ENCODE assay signal across 17 cellular contexts in genomic region chr2:121527009-121527682, GRCh38. TPM values are rescaled to one million over a fixed set of nuclear protein-coding genes. Genes with fewer than 3 reads are reported as not detected.
DNase-seq lines count a peak whose midpoint lies in the region; ATAC-seq, FAIRE-seq and TF ChIP-seq lines count a peak whose summit lies in the region.
"Had no signal": no experiment of that assay in that cellular context is flagged by ENCODE, and none has a peak within 500 bp of the region (broad histone marks: within the 10 kb centered on the region; RNA-seq: fewer than 3 reads in every experiment).

No MANE protein-coding gene starts in this region.

- intact Hi-C loops in activated CD8-positive, alpha-beta T cell treated with anti-CD3 and anti-CD28 coated beads for 36 hours (cut with micrococcal nuclease): loop anchor here (10.0 kb wide), 1 partner anchor 112 kb away; no protein-coding TSS in a partner anchor
- intact Hi-C loops in HepG2 (cut with micrococcal nuclease; ENCODE audit: unreplicated experiment): no loop called here

- DNase-seq in activated CD8-positive, alpha-beta T cell treated with anti-CD3 and anti-CD28 coated beads for 36 hours: peak; percentile 77
- no peak for DNase-seq in activated CD8-positive, alpha-beta T cell treated with anti-CD3 and anti-CD28 coated beads, Interleukin-2, amount 10 ng/mL, durations not matched to agents 7 days and 5 days
- DNase-seq in HepG2 (ENCODE audit: low spot score) (no peak), endodermal cell (no peak), midbrain (lab: John Stamatoyannopoulos, UW) (no peak), right atrium auricular region (ENCODE audit: low spot score) (no peak)
- DNase-seq in stimulated activated CD8-positive, alpha-beta memory T cell treated with anti-CD3 and anti-CD28 coated beads, Interleukin-15, amount 100 ng/mL, for 48 hours (ENCODE audit: low read depth in 2 of 2): peak; percentile 40 to 56
- DNase-seq: amygdala, DND-41, H9, hippocampal formation, mesenchymal stem cell, NCI-H774 had no signal

- no peak overlapping the region for H2AFZ ChIP-seq in HepG2 (ENCODE audit: low read length)

- CTCF ChIA-PET in activated CD8-positive, alpha-beta T cell treated with anti-CD3 and anti-CD28 coated beads for 36 hours (lab: Charles Lee): no interaction called here
- CTCF ChIA-PET in activated CD8-positive, alpha-beta T cell treated with anti-CD3 and anti-CD28 coated beads, Interleukin-2, amount 10 ng/mL, durations not matched to agents 7 days and 5 days (lab: Charles Lee): no interaction called here
- CTCF ChIA-PET in HepG2 (lab: Yijun Ruan, JAX; ENCODE audit: low intra/inter-chr PET ratio, low total read pairs): no interaction called here

- H4K20me1 ChIP-seq in HepG2 (ENCODE audit: insufficient read depth, low read length): peaks cover 14% of the 10 kb centered on the region; the same call in 1 of the 2 replicates

- H3K27ac ChIP-seq in HepG2 (ENCODE audit: extremely low read length, insufficient read depth, low read length): no peak overlapping the region
- no peak overlapping the region for H3K27ac ChIP-seq in endodermal cell (ENCODE audit: low read depth, low read length)
- H3K27ac ChIP-seq in right atrium auricular region: no peak overlapping the region
- H3K27ac ChIP-seq: SJCRH30 had no signal

- no peaks in the 10 kb centered on the region for H3K9me3 ChIP-seq in HepG2 (ENCODE audit: low read length)
- no peaks in the 10 kb centered on the region for H3K9me3 ChIP-seq in endodermal cell (ENCODE audit: control insufficient read depth, low read length)
- H3K9me3 ChIP-seq in right atrium auricular region: no peaks in the 10 kb centered on the region
- H3K9me3 ChIP-seq: SJCRH30 had no signal

- H3K79me2 ChIP-seq in HepG2 (ENCODE audit: insufficient read depth, low read length): peaks cover 33% of the 10 kb centered on the region

- POLR2A ChIA-PET in activated CD8-positive, alpha-beta T cell treated with anti-CD3 and anti-CD28 coated beads for 36 hours (lab: Charles Lee): interaction anchor here (1.4 to 1.5 kb wide), 3 partner anchors 121 to 172 kb away, joined by 3 read pairs; partner anchors contain the start of gene CLASP1
- POLR2A ChIA-PET in activated CD8-positive, alpha-beta T cell treated with anti-CD3 and anti-CD28 coated beads, Interleukin-2, amount 10 ng/mL, durations not matched to agents 7 days and 5 days (lab: Charles Lee): interaction anchor here (0.6 kb wide), 1 partner anchor 205 kb away, joined by 3 read pairs; no protein-coding TSS in a partner anchor
- POLR2A ChIA-PET in HepG2 (lab: Yijun Ruan, JAX): no interaction called here

- H3K36me3 Mint-ChIP-seq in activated CD8-positive, alpha-beta T cell treated with anti-CD3 and anti-CD28 coated beads for 36 hours (ENCODE audit: low read depth): peaks cover 46% of the 10 kb centered on the region
- H3K36me3 Mint-ChIP-seq in activated CD8-positive, alpha-beta T cell treated with anti-CD3 and anti-CD28 coated beads, Interleukin-2, amount 10 ng/mL, durations not matched to agents 7 days and 5 days (ENCODE audit: low read depth): peaks cover 41% of the 10 kb centered on the region
- peaks cover 3% of the 10 kb centered on the region for H3K36me3 Mint-ChIP-seq in activated naive CD4-positive, alpha-beta T cell treated with anti-CD3 and anti-CD28 coated beads, Interleukin-2, amount 50 U/mL, for 24 hours
- H3K36me3 Mint-ChIP-seq in endodermal cell (ENCODE audit: low read depth): peaks cover 42% of the 10 kb centered on the region

- H3K27ac Mint-ChIP-seq in activated CD8-positive, alpha-beta T cell treated with anti-CD3 and anti-CD28 coated beads for 36 hours: peak overlapping the region; percentile 75
- H3K27ac Mint-ChIP-seq in activated CD8-positive, alpha-beta T cell treated with anti-CD3 and anti-CD28 coated beads, Interleukin-2, amount 10 ng/mL, durations not matched to agents 7 days and 5 days: no peak overlapping the region
- peak overlapping the region; percentile 66 for H3K27ac Mint-ChIP-seq in activated naive CD4-positive, alpha-beta T cell treated with anti-CD3 and anti-CD28 coated beads, Interleukin-2, amount 50 U/mL, for 24 hours
- no peak overlapping the region for H3K27ac Mint-ChIP-seq in endodermal cell
- H3K27ac Mint-ChIP-seq: H9 had no signal

- no peak for TF ChIP-seq POLR2A in HepG2 (IDR thresholded peaks at IDR 0.05; ENCODE audit: insufficient read depth in 1 of 2, low read depth in 2 of 2, low read length in 2 of 2)

- peaks cover 51% of the 10 kb centered on the region for H3K4me1 Mint-ChIP-seq in activated CD8-positive, alpha-beta T cell treated with anti-CD3 and anti-CD28 coated beads for 36 hours (ENCODE audit: low read depth)
- peaks cover 51% of the 10 kb centered on the region for H3K4me1 Mint-ChIP-seq in activated CD8-positive, alpha-beta T cell treated with anti-CD3 and anti-CD28 coated beads, Interleukin-2, amount 10 ng/mL, durations not matched to agents 7 days and 5 days (ENCODE audit: low read depth)
- H3K4me1 Mint-ChIP-seq in activated naive CD4-positive, alpha-beta T cell treated with anti-CD3 and anti-CD28 coated beads, Interleukin-2, amount 50 U/mL, for 24 hours: peaks cover 34% of the 10 kb centered on the region
- H3K4me1 Mint-ChIP-seq in endodermal cell: peaks cover 35% of the 10 kb centered on the region

- H3K27me3 ChIP-seq in HepG2 (ENCODE audit: control insufficient read depth in 1 of 2, insufficient read depth in 2 of 2, low read length in 2 of 2): no peaks in the 10 kb centered on the region
- no peaks in the 10 kb centered on the region for H3K27me3 ChIP-seq in endodermal cell (ENCODE audit: control insufficient read depth, insufficient read depth, low read length, poor library complexity, severe bottlenecking)
- H3K27me3 ChIP-seq in right atrium auricular region: no peaks in the 10 kb centered on the region
- H3K27me3 ChIP-seq: SJCRH30 had no signal

- FAIRE-seq in HepG2 (lab: Jason Lieb, UNC): no peak
- FAIRE-seq: GM12892 had no signal

- H3K4me1 ChIP-seq in HepG2 (ENCODE audit: insufficient read depth, low read length) (peaks cover 39% of the 10 kb centered on the region), endodermal cell (ENCODE audit: control insufficient read depth, insufficient read depth, low read length) (peaks cover 8% of the 10 kb centered on the region), right atrium auricular region (peaks cover 0 to 67% of the 10 kb centered on the region in 2 donors)

- no TSS peak for BruUV-seq in HepG2 (replicated peaks; lab: Mats Ljungman, UMichigan)

- no peak for TF ChIP-seq RAD21 in HepG2 (CRISPR knock-in tag; IDR thresholded peaks at IDR 0.05)

- peak overlapping the region; percentile 5 for H3K4me3 Mint-ChIP-seq in activated CD8-positive, alpha-beta T cell treated with anti-CD3 and anti-CD28 coated beads for 36 hours
- no peak overlapping the region for H3K4me3 Mint-ChIP-seq in activated CD8-positive, alpha-beta T cell treated with anti-CD3 and anti-CD28 coated beads, Interleukin-2, amount 10 ng/mL, durations not matched to agents 7 days and 5 days
- H3K4me3 Mint-ChIP-seq in activated naive CD4-positive, alpha-beta T cell treated with anti-CD3 and anti-CD28 coated beads, Interleukin-2, amount 50 U/mL, for 24 hours: peak overlapping the region; percentile 13
- H3K4me3 Mint-ChIP-seq in endodermal cell: no peak overlapping the region
- H3K4me3 Mint-ChIP-seq: H9 had no signal

- H3K36me3 ChIP-seq in HepG2 (replicated peaks in 1 of 2; ENCODE audit: control insufficient read depth in 1 of 2, insufficient read depth in 2 of 2, low read length in 2 of 2): peaks cover 13 to 47% of the 10 kb centered on the region in 2 experiments
- H3K36me3 ChIP-seq in endodermal cell (ENCODE audit: control insufficient read depth, insufficient read depth, low read length): peaks cover 49% of the 10 kb centered on the region
- no peaks in the 10 kb centered on the region for H3K36me3 ChIP-seq in right atrium auricular region

- H3K4me3 ChIP-seq in HepG2 (replicated peaks in 1 of 3; ENCODE audit: insufficient read depth in 1 of 3, low read depth in 2 of 3, low read length in 3 of 3) (no peak overlapping the region), endodermal cell (ENCODE audit: low read length) (no peak overlapping the region), right atrium auricular region (no peak overlapping the region)
- H3K4me3 ChIP-seq: SJCRH30 had no signal

- no peak for TF ChIP-seq CTCF in activated CD8-positive, alpha-beta T cell treated with anti-CD3 and anti-CD28 coated beads for 36 hours (IDR thresholded peaks at IDR 0.05)
- TF ChIP-seq CTCF in HepG2 (CRISPR knock-in tag; IDR thresholded peaks at IDR 0.05): no peak
- TF ChIP-seq CTCF in endodermal cell (conservative IDR thresholded peaks at IDR 0.05): no peak
- no peak for TF ChIP-seq CTCF in right atrium auricular region (IDR thresholded peaks at IDR 0.05)

- in situ Hi-C loops in HepG2 (cut with HindIII; ENCODE audit: extremely low pct_ligation_motif_present, low pct_unique_long_range_greater_than_20kb): no loop called here

- no peaks in the 10 kb centered on the region for H3K27me3 Mint-ChIP-seq in activated CD8-positive, alpha-beta T cell treated with anti-CD3 and anti-CD28 coated beads for 36 hours
- H3K27me3 Mint-ChIP-seq in activated CD8-positive, alpha-beta T cell treated with anti-CD3 and anti-CD28 coated beads, Interleukin-2, amount 10 ng/mL, durations not matched to agents 7 days and 5 days (ENCODE audit: low read depth): no peaks in the 10 kb centered on the region
- H3K27me3 Mint-ChIP-seq in activated naive CD4-positive, alpha-beta T cell treated with anti-CD3 and anti-CD28 coated beads, Interleukin-2, amount 50 U/mL, for 24 hours: no peaks in the 10 kb centered on the region
- H3K27me3 Mint-ChIP-seq in endodermal cell (ENCODE audit: insufficient read depth): no peaks in the 10 kb centered on the region

- no peak for TF ChIP-seq EP300 in HepG2 (IDR thresholded peaks at IDR 0.05; ENCODE audit: low read depth in 2 of 2, low read length in 2 of 2)
- no peak for TF ChIP-seq EP300 in HepG2 (CRISPR knock-in tag; IDR thresholded peaks at IDR 0.05; ENCODE audit: borderline replicate concordance)

- H3K9ac ChIP-seq in HepG2 (ENCODE audit: insufficient read depth, low read depth, low read length): no peak overlapping the region
- H3K9ac ChIP-seq in endodermal cell (ENCODE audit: extremely low read depth, low read length, poor library complexity, severe bottlenecking): no peak overlapping the region

- WGBS in HepG2 (ENCODE audit: low lambda C conversion rate): 92% methylated on average over 3 of the region's 3 CpGs
- WGBS in endodermal cell (ENCODE audit: insufficient coverage in 1 of 2, insufficient read length in 1 of 2), 2 experiments: 90 to 94% methylated on average over 2 to 3 of the region's 3 CpGs

- no peak overlapping the region for H3K4me2 ChIP-seq in HepG2 (ENCODE audit: low read depth, low read length)

- peak; percentile 24 for ATAC-seq in activated CD8-positive, alpha-beta T cell treated with anti-CD3 and anti-CD28 coated beads for 36 hours
- ATAC-seq in activated CD8-positive, alpha-beta T cell treated with anti-CD3 and anti-CD28 coated beads, Interleukin-2, amount 10 ng/mL, durations not matched to agents 7 days and 5 days: no peak
- no peak for ATAC-seq in HepG2

- H3K9me3 Mint-ChIP-seq in activated CD8-positive, alpha-beta T cell treated with anti-CD3 and anti-CD28 coated beads for 36 hours: peaks cover 3% of the 10 kb centered on the region
- H3K9me3 Mint-ChIP-seq in activated CD8-positive, alpha-beta T cell treated with anti-CD3 and anti-CD28 coated beads, Interleukin-2, amount 10 ng/mL, durations not matched to agents 7 days and 5 days (ENCODE audit: insufficient read depth): no peaks in the 10 kb centered on the region
- H3K9me3 Mint-ChIP-seq in activated naive CD4-positive, alpha-beta T cell treated with anti-CD3 and anti-CD28 coated beads, Interleukin-2, amount 50 U/mL, for 24 hours: no peaks in the 10 kb centered on the region
- no peaks in the 10 kb centered on the region for H3K9me3 Mint-ChIP-seq in endodermal cell
- H3K9me3 Mint-ChIP-seq: H9 had no signal

RNA-seq across cellular contexts. Expression of gene RNU4ATAC, which starts 3.5 kb away (rescaled TPM):
- total RNA-seq in activated CD8-positive, alpha-beta T cell treated with anti-CD3 and anti-CD28 coated beads for 36 hours: not detected
- not detected for total RNA-seq in activated CD8-positive, alpha-beta T cell treated with anti-CD3 and anti-CD28 coated beads, Interleukin-2, amount 10 ng/mL, durations not matched to agents 7 days and 5 days
- 71.4 TPM in 1 of 2 replicates, not detected in the other for total RNA-seq in HepG2 (2016; rRNA removed; fragmentation: Illumina TruSeq; extraction: Trizol)
- total RNA-seq in HepG2 (2016; cell fraction: cytosol; rRNA removed; fragmentation: Illumina TruSeq; extraction: Trizol; ENCODE audit: low read depth): 442 and 693 TPM in 2 replicates
- total RNA-seq in HepG2 (2016; cell fraction: insoluble cytoplasmic fraction; rRNA removed; fragmentation: Illumina TruSeq; extraction: Trizol): 77.2 and 91.6 TPM in 2 replicates
- total RNA-seq in HepG2 (2016; cell fraction: membrane; rRNA removed; fragmentation: Illumina TruSeq; extraction: Trizol): 112 TPM in 1 of 2 replicates, not detected in the other
- 335 and 346 TPM in 2 replicates for total RNA-seq in HepG2 (2016; cell fraction: nucleus; rRNA removed; fragmentation: Illumina TruSeq; extraction: Trizol)
- not detected in 2 replicates for polyA plus RNA-seq in HepG2 (2011; rRNA removed)
- not detected in 2 replicates for polyA plus RNA-seq in HepG2 (2011; cell fraction: cytosol; rRNA removed)
- not detected in 2 replicates for polyA plus RNA-seq in HepG2 (2011; cell fraction: nucleus; rRNA removed)
- not detected in 2 replicates for polyA plus RNA-seq in HepG2 (2012)
- not detected in 2 replicates for polyA plus RNA-seq in HepG2 (2016; cell fraction: cytosol; fragmentation: Illumina TruSeq; extraction: Trizol; ENCODE audit: low read depth)
- not detected in 2 replicates for polyA plus RNA-seq in HepG2 (2016; cell fraction: insoluble cytoplasmic fraction; fragmentation: Illumina TruSeq; extraction: Trizol; ENCODE audit: low read depth)
- not detected in 2 replicates for polyA plus RNA-seq in HepG2 (2016; cell fraction: membrane; fragmentation: Illumina TruSeq; extraction: Trizol; ENCODE audit: low read depth)
- not detected in 2 replicates for polyA plus RNA-seq in HepG2 (2016; cell fraction: nucleus; fragmentation: Illumina TruSeq; extraction: Trizol; ENCODE audit: insufficient read depth, low read depth)
- polyA minus RNA-seq in HepG2 (2011; rRNA and poly(A)+ RNA removed; ENCODE audit: low replicate concordance): under 0.01 TPM in 2 replicates
- polyA minus RNA-seq in HepG2 (2011; cell fraction: cytosol; rRNA and poly(A)+ RNA removed): 3,899 and 4,055 TPM in 2 replicates
- under 0.01 TPM in 2 replicates for polyA minus RNA-seq in HepG2 (2011; cell fraction: nucleus; rRNA and poly(A)+ RNA removed)
- not detected for total RNA-seq in endodermal cell
- polyA plus RNA-seq in endodermal cell (2013, experiment 1 of 2): 2,034 TPM
- 2,520 TPM for polyA plus RNA-seq in endodermal cell (2013, experiment 2 of 2)
- total RNA-seq in right atrium auricular region: not detected
- total RNA-seq: dermis microvascular lymphatic vessel endothelial cell, H9 had no signal

Comparison
In these comparisons a context has a peak if more than half of its experiments do, and no peak if none do; other contexts are left out.
1. DNase-seq: peak in activated CD8-positive, alpha-beta T cell treated with anti-CD3 and anti-CD28 coated beads for 36 hours (single experiment) and stimulated activated CD8-positive, alpha-beta memory T cell treated with anti-CD3 and anti-CD28 coated beads, Interleukin-15, amount 100 ng/mL, for 48 hours (2 of 2); none in activated CD8-positive, alpha-beta T cell treated with anti-CD3 and anti-CD28 coated beads, Interleukin-2, amount 10 ng/mL, durations not matched to agents 7 days and 5 days (single experiment), HepG2 (single experiment), endodermal cell (single experiment), midbrain (single experiment) and right atrium auricular region (single experiment).
2. H3K27ac Mint-ChIP-seq: peak in activated CD8-positive, alpha-beta T cell treated with anti-CD3 and anti-CD28 coated beads for 36 hours (single experiment) and activated naive CD4-positive, alpha-beta T cell treated with anti-CD3 and anti-CD28 coated beads, Interleukin-2, amount 50 U/mL, for 24 hours (single experiment); none in activated CD8-positive, alpha-beta T cell treated with anti-CD3 and anti-CD28 coated beads, Interleukin-2, amount 10 ng/mL, durations not matched to agents 7 days and 5 days (single experiment) and endodermal cell (single experiment).
3. H3K4me3 Mint-ChIP-seq: peak in activated CD8-positive, alpha-beta T cell treated with anti-CD3 and anti-CD28 coated beads for 36 hours (single experiment) and activated naive CD4-positive, alpha-beta T cell treated with anti-CD3 and anti-CD28 coated beads, Interleukin-2, amount 50 U/mL, for 24 hours (single experiment); none in activated CD8-positive, alpha-beta T cell treated with anti-CD3 and anti-CD28 coated beads, Interleukin-2, amount 10 ng/mL, durations not matched to agents 7 days and 5 days (single experiment) and endodermal cell (single experiment).